Comparison of ENCODE assay signal across 1 cellular context in genomic region chr12:89799316-89799715, GRCh38.
TF ChIP-seq lines count a peak whose summit lies in the region.

No MANE protein-coding gene starts in this region.

TF ChIP-seq in K562, 482 proteins besides CTCF, POLR2A, EP300 and RAD21 (continued from another document and continues in another):
- TF ChIP-seq ZNF318 (IDR thresholded peaks at IDR 0.05; ENCODE audit: borderline replicate concordance in 1 of 2, low read depth in 1 of 2) (no peak), FOXJ3 (CRISPR knock-in tag; IDR thresholded peaks at IDR 0.05) (no peak), PCBP2 (IDR thresholded peaks at IDR 0.05; ENCODE audit: low read depth, low read length, poor library complexity, severe bottlenecking) (no peak), POLR2AphosphoS5 (IDR thresholded peaks at IDR 0.05; ENCODE audit: control insufficient read depth, insufficient read depth, low read depth, low read length) (peak; percentile 79), SMARCA4 (IDR thresholded peaks at IDR 0.05) (peak; percentile 55; the same call in 1 of the 2 replicates), HMGN3 (IDR thresholded peaks at IDR 0.05; ENCODE audit: borderline replicate concordance, extremely low read depth, insufficient read length, low read depth, low read length) (no peak), SOX6 (IDR thresholded peaks at IDR 0.05) (0 out of 2 replicates have a peak, but pooled peaks have one; percentile 37), SMARCA5 (IDR thresholded peaks at IDR 0.05) (no peak), ZBTB40 (IDR thresholded peaks at IDR 0.05) (no peak), ZBTB40 (CRISPR knock-in tag; IDR thresholded peaks at IDR 0.05) (no peak), FOXM1 (IDR thresholded peaks at IDR 0.05; ENCODE audit: low read depth) (peak; percentile 34; the same call in 1 of the 2 replicates), FOXM1 (CRISPR knock-in tag; IDR thresholded peaks at IDR 0.05; ENCODE audit: low read depth) (no peak), ZC3H11A (IDR thresholded peaks at IDR 0.05; ENCODE audit: low read depth, low read length) (no peak), NR0B1 (IDR thresholded peaks at IDR 0.05; ENCODE audit: partially characterized antibody) (no peak), PRDM10 (IDR thresholded peaks at IDR 0.05; ENCODE audit: partially characterized antibody) (no peak), SAP30 (IDR thresholded peaks at IDR 0.05; ENCODE audit: borderline replicate concordance, insufficient read depth, low read depth, low read length, poor library complexity, severe bottlenecking) (no peak), MAFG (tag; conservative IDR thresholded peaks at IDR 0.05) (no peak), DEAF1 (CRISPR knock-in tag; IDR thresholded peaks at IDR 0.05) (no peak), ARID3A (IDR thresholded peaks at IDR 0.05; ENCODE audit: borderline replicate concordance, low read depth, low read length) (no peak), ZKSCAN3 (CRISPR knock-in tag; IDR thresholded peaks at IDR 0.05) (no peak), FOXK1 (CRISPR knock-in tag; IDR thresholded peaks at IDR 0.05; ENCODE audit: borderline replicate concordance) (no peak), ZNF232 (CRISPR knock-in tag; IDR thresholded peaks at IDR 0.05) (no peak), RBM14 (IDR thresholded peaks at IDR 0.05; ENCODE audit: borderline replicate concordance, insufficient read depth, low read depth, low read length) (no peak)
